Comparison of ENCODE assay signal across 8 cellular contexts in genomic region chr2:205947621-205948495, GRCh38.
DNase-seq lines count a peak whose midpoint lies in the region; ATAC-seq and TF ChIP-seq lines count a peak whose summit lies in the region.

No MANE protein-coding gene starts in this region.

- no peak overlapping the region for H3K4me2 ChIP-seq in Karpas-422 (ENCODE audit: low read depth, low read length, poor library complexity, severe bottlenecking)

- no peaks in the 10 kb centered on the region for H3K4me1 ChIP-seq in Karpas-422 (ENCODE audit: low read length)
- no peaks in the 10 kb centered on the region for H3K4me1 ChIP-seq in prostate gland (replicated peaks)

- TF ChIP-seq CTCF in prostate gland (IDR thresholded peaks at IDR 0.05), result peak; percentile 67 to 86 (median 83)

- TF ChIP-seq POLR2A in prostate gland (IDR thresholded peaks at IDR 0.05), result no peak

- 18% methylated on average over 15 of the region's 15 CpGs for WGBS in prostate gland

- H3K9ac ChIP-seq in Karpas-422 (ENCODE audit: low read length), result no peak overlapping the region

- no peak overlapping the region for H3K4me3 ChIP-seq in Karpas-422 (ENCODE audit: low read length)
- H3K4me3 ChIP-seq in prostate gland, result no peak overlapping the region

- intact Hi-C loops in prostate gland (cut with DNase I), result loop anchor here (5.0 kb wide), 1 partner anchor 181 kb away; no protein-coding TSS in a partner anchor

- DNase-seq in ELF-1 (ENCODE audit: low read depth, low spot score), result peak; percentile 84
- peak; percentile 77 for DNase-seq in Karpas-422
- peak; percentile 19 for DNase-seq in SHP77 treated with DMSO at 0.1 percent for 48 hours (lab: John Stamatoyannopoulos, UW)
- peak; percentile 63 for DNase-seq in activated naive CD4-positive, alpha-beta T cell treated with Interleukin-2 at 50 U/mL for 16 hours
- DNase-seq in glomerular visceral epithelial cell (ENCODE audit: extremely low spot score), result peak; percentile 66
- DNase-seq in prostate gland (ENCODE audit: low spot score), result peak; percentile 42
- DNase-seq in cerebellar nuclear complex (lab: John Stamatoyannopoulos, UW), result no peak

- H3K9me2 ChIP-seq in Karpas-422 (replicated peaks; ENCODE audit: insufficient read depth, low read length), result no peaks in the 10 kb centered on the region

- H3K79me2 ChIP-seq in Karpas-422 (ENCODE audit: low read length), result no peaks in the 10 kb centered on the region

- H4K20me1 ChIP-seq in Karpas-422 (ENCODE audit: insufficient read depth, low read depth, low read length), result no peaks in the 10 kb centered on the region

- peak; percentile 89 for ATAC-seq in GM21619 (IDR thresholded peaks at IDR 0.05; ENCODE audit: unreplicated experiment)

- no peak overlapping the region for H3K27ac ChIP-seq in Karpas-422 (ENCODE audit: low read length)
- H3K27ac ChIP-seq in prostate gland, result no peak overlapping the region

- no peaks in the 10 kb centered on the region for H3K36me3 ChIP-seq in Karpas-422 (ENCODE audit: insufficient read depth, low read length)
- H3K36me3 ChIP-seq in prostate gland, result no peaks in the 10 kb centered on the region

- H2AFZ ChIP-seq in Karpas-422 (ENCODE audit: low read length), result no peak overlapping the region

- H3K27me3 ChIP-seq in Karpas-422 (ENCODE audit: low read length) (no peaks in the 10 kb centered on the region), prostate gland (replicated peaks; ENCODE audit: insufficient read depth) (no peaks in the 10 kb centered on the region)

- no peaks in the 10 kb centered on the region for H3K9me3 ChIP-seq in Karpas-422 (ENCODE audit: low read length)
- H3K9me3 ChIP-seq in prostate gland, result no peaks in the 10 kb centered on the region

Comparison
In these comparisons a context has a peak if more than half of its experiments do, and no peak if none do; other contexts are left out.
1. DNase-seq: peak in ELF-1 (single experiment), Karpas-422 (single experiment), SHP77 treated with DMSO at 0.1 percent for 48 hours (single experiment), activated naive CD4-positive, alpha-beta T cell treated with Interleukin-2 at 50 U/mL for 16 hours (single experiment), glomerular visceral epithelial cell (single experiment) and prostate gland (single experiment); none in cerebellar nuclear complex (0 of 2).